In the genomic region with DNA sequence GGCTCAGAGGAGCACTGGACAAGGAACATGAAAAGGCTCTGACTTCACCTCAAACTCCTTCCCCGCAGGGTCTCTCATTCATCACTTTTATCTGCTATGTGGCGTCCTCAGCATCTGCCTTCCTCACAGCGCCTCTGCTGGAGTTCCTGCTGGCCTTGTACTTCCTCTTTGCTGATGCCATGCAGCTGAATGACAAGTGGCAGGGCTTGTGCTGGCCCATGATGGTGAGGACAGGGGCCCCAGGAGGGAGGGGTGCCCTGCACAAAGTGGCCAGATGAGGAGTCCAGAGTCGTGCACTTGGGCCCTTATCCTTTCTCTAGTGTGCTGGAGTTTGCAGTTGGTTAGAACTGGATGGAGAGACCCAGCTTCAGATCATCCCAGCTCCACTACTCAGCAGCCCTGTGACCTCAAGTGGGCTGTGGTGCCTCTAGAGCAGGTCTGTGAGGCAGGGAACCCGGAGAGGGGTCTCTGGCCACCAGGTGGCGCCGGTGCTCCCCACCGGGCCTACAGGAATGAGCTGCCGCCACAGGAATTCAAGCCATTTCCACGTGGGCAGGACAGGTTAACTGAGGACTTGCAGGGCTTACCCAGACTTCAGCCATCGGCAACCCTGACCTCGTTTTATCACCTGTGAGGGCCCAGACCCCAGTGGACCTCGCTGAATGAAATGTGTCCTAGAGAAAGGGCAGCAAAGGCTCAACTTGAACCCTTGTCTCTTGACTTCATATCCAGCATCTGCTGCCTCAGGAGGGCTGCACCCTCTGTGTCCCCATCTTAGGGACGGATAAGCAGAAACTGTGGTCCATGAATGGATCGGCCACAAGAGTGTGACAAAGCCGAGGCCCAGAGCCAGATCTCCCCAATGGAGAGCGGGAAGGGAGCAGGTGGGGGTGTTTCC, we compare ENCODE assay signal across 8 cellular contexts. TPM values are rescaled to one million over a fixed set of nuclear protein-coding genes. Genes with fewer than 3 reads are reported as not detected.
DNase-seq lines count a peak whose midpoint lies in the region; ATAC-seq and TF ChIP-seq lines count a peak whose summit lies in the region.

No MANE protein-coding gene starts in this region.

- peaks cover 3 to 10% of the 10 kb centered on the region in 2 donors for H3K4me1 ChIP-seq in lung (ENCODE audit: control insufficient read depth in 2 of 2, insufficient read depth in 2 of 2, low read length in 2 of 2)

- peaks cover 34% of the 10 kb centered on the region for H3K4me1 Mint-ChIP-seq in activated CD4-positive, alpha-beta memory T cell treated with anti-CD3 and anti-CD28 coated beads for 36 hours (ENCODE audit: low read depth)

- WGBS in lung, 2 donors = 36 to 37% methylated on average over 17 of the region's 17 CpGs

- peak overlapping the region; percentile 62 for H3K27ac Mint-ChIP-seq in activated CD4-positive, alpha-beta memory T cell treated with anti-CD3 and anti-CD28 coated beads for 36 hours

- POLR2A ChIA-PET in activated CD4-positive, alpha-beta memory T cell treated with anti-CD3 and anti-CD28 coated beads for 36 hours (lab: Charles Lee) = interaction anchor here (0.8 to 1.4 kb wide), 3 partner anchors 45 to 87 kb away, joined by 3 read pairs; no protein-coding TSS in a partner anchor

- H3K9me3 Mint-ChIP-seq in activated CD4-positive, alpha-beta memory T cell treated with anti-CD3 and anti-CD28 coated beads for 36 hours = no peaks in the 10 kb centered on the region

- no peaks in the 10 kb centered on the region for H3K9me3 ChIP-seq in lung (ENCODE audit: control insufficient read depth in 2 of 2, insufficient read depth in 1 of 2, low read length in 1 of 2)

- intact Hi-C loops in activated CD4-positive, alpha-beta memory T cell treated with anti-CD3 and anti-CD28 coated beads for 36 hours (cut with micrococcal nuclease) = loop anchor here (2.0 to 5.0 kb wide), 4 partner anchors 42 to 264 kb away; partner anchors contain the start of genes CMTM4 and DYNC1LI2

- CTCF ChIA-PET in activated CD4-positive, alpha-beta memory T cell treated with anti-CD3 and anti-CD28 coated beads for 36 hours (lab: Charles Lee) = interaction anchor here (0.6 to 3.7 kb wide), 48 partner anchors 9 to 266 kb away, joined by 3 to 33 read pairs (median 4); partner anchors contain the start of genes CKLF, CMTM2, CMTM4 and DYNC1LI2

- ATAC-seq in HG03103 (IDR thresholded peaks at IDR 0.05; ENCODE audit: low read depth, unreplicated experiment) = peak; percentile 32
- ATAC-seq in lung (ENCODE audit: insufficient read depth, low FRiP score) = peak; percentile 30
- no peak for ATAC-seq in HG02981 (IDR thresholded peaks at IDR 0.05; ENCODE audit: unreplicated experiment)

- no peaks in the 10 kb centered on the region for H3K27me3 ChIP-seq in lung (ENCODE audit: control insufficient read depth, insufficient read depth)

- no peak overlapping the region for H3K4me3 Mint-ChIP-seq in activated CD4-positive, alpha-beta memory T cell treated with anti-CD3 and anti-CD28 coated beads for 36 hours

- H3K36me3 Mint-ChIP-seq in activated CD4-positive, alpha-beta memory T cell treated with anti-CD3 and anti-CD28 coated beads for 36 hours = peaks cover 30% of the 10 kb centered on the region

- peaks cover 6 to 39% of the 10 kb centered on the region in 2 donors for H3K36me3 ChIP-seq in lung (ENCODE audit: control insufficient read depth in 2 of 2, insufficient read depth in 2 of 2, low read length in 2 of 2)

- no peaks in the 10 kb centered on the region for H3K27me3 Mint-ChIP-seq in activated CD4-positive, alpha-beta memory T cell treated with anti-CD3 and anti-CD28 coated beads for 36 hours

- H3K27ac ChIP-seq in lung (ENCODE audit: low read depth in 1 of 2, low read length in 1 of 2) = no peak overlapping the region

- TF ChIP-seq CTCF in lung (IDR thresholded peaks at IDR 0.05; ENCODE audit: control extremely low read depth, extremely low read depth) = peak; percentile 71

- DNase-seq in GF-D8 (lab: John Stamatoyannopoulos, UW) (peak; percentile 54), NCI-H748 treated with DMSO at 0.1 percent for 48 hours (lab: John Stamatoyannopoulos, UW) (peak; percentile 24), ecto neural progenitor cell (ENCODE audit: low spot score) (peak; percentile 92), lung (ENCODE audit: low spot score) (peak; percentile 91)
- DNase-seq in activated CD4-positive, alpha-beta memory T cell treated with anti-CD3 and anti-CD28 coated beads for 36 hours = peak; percentile 89
- peak; percentile 66 for DNase-seq in stimulated activated CD8-positive, alpha-beta memory T cell treated with anti-CD3 and anti-CD28 coated beads, Interleukin-12 subunit alpha, Interleukin-12 subunit beta, amount 100 ng/mL, for 24 hours (ENCODE audit: extremely low read depth)

- no peak overlapping the region for H3K4me3 ChIP-seq in lung

RNA-seq across cellular contexts. Expression of gene CMTM3, which starts 4.0 kb away (rescaled TPM):
- total RNA-seq in activated CD4-positive, alpha-beta memory T cell treated with anti-CD3 and anti-CD28 coated beads for 36 hours = 10 to 100 TPM; 64.6 to 65.9 TPM
- total RNA-seq in lung = 10 to 100 TPM; 28.1 to 34.6 TPM
- polyA plus RNA-seq in lung = 10 to 100 TPM; 19.8 to 46.4 TPM

RNA-seq across cellular contexts. Expression of gene CMTM2, which starts 29.2 kb away (rescaled TPM):
- total RNA-seq in activated CD4-positive, alpha-beta memory T cell treated with anti-CD3 and anti-CD28 coated beads for 36 hours = under 1 TPM; 0.36 to 0.45 TPM
- 1 to 10 TPM; 2.2 to 3.7 TPM for total RNA-seq in lung
- 10 to 100 TPM in 1 of 2 donors, 1 to 10 TPM in 1; 2.0 to 14.1 TPM for polyA plus RNA-seq in lung

RNA-seq across cellular contexts. Expression of gene CMTM1, which starts 42.3 kb away (rescaled TPM):
- 10 to 100 TPM; 10.1 to 11.5 TPM for total RNA-seq in activated CD4-positive, alpha-beta memory T cell treated with anti-CD3 and anti-CD28 coated beads for 36 hours
- 1 to 10 TPM; 3.7 to 7.5 TPM for total RNA-seq in lung
- polyA plus RNA-seq in lung = 1 to 10 TPM in 1 of 2 donors, under 1 TPM in 1; 0.41 to 2.0 TPM

RNA-seq across cellular contexts. Expression of gene CKLF, which starts 56.1 kb away (rescaled TPM):
- total RNA-seq in activated CD4-positive, alpha-beta memory T cell treated with anti-CD3 and anti-CD28 coated beads for 36 hours = 100 to 1,000 TPM; 167 to 173 TPM
- 10 to 100 TPM; 43.8 to 48.5 TPM for total RNA-seq in lung
- polyA plus RNA-seq in lung = 100 to 1,000 TPM in 1 of 2 donors, 10 to 100 TPM in 1; 43.1 to 133 TPM

RNA-seq across cellular contexts. Expression of gene TK2, which starts 58.6 kb away (rescaled TPM):
- total RNA-seq in activated CD4-positive, alpha-beta memory T cell treated with anti-CD3 and anti-CD28 coated beads for 36 hours = 1 to 10 TPM; 5.4 to 5.8 TPM
- total RNA-seq in lung = 10 to 100 TPM; 33.2 to 37.7 TPM
- polyA plus RNA-seq in lung = 10 to 100 TPM; 13.1 to 16.8 TPM

Comparison
In these comparisons a context has a peak if more than half of its experiments do, and no peak if none do; other contexts are left out.
1. DNase-seq: peak in every context shown above with its lines; median percentile 92 in ecto neural progenitor cell; 91 in lung; 89 in activated CD4-positive, alpha-beta memory T cell treated with anti-CD3 and anti-CD28 coated beads for 36 hours; 66 in stimulated activated CD8-positive, alpha-beta memory T cell treated with anti-CD3 and anti-CD28 coated beads, Interleukin-12 subunit alpha, Interleukin-12 subunit beta, amount 100 ng/mL, for 24 hours; 54 in GF-D8; 24 in NCI-H748 treated with DMSO at 0.1 percent for 48 hours.